18 cellular contexts compared by ENCODE assay signal in the genomic region with DNA sequence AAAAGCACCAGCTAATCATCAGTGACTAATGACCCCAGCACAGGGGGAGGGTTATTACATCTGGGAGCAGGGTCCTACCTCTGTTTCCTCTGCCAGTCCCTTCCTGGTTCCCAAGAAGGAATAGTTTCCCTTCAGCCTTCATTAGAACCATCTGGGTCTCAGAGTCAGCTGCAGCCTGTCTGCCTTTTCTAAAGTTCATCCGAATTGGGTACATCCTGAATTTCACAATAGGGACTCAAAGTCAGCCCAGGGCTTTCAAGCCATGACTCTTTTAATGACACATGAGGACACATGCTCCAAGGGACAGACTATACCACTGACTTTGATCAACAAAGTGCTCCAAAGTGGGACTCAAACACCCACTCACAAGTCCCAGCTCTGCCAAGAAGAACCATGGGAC. TPM values are rescaled to one million over a fixed set of nuclear protein-coding genes. Genes with fewer than 3 reads are reported as not detected.
"Had no signal": no experiment of that assay in that cellular context is flagged by ENCODE, and none has a peak within 500 bp of the region (broad histone marks: within the 10 kb centered on the region; RNA-seq: fewer than 3 reads in every experiment).

No MANE protein-coding gene starts in this region.

- H3K4me3 Mint-ChIP-seq: activated CD4-positive, alpha-beta T cell treated with anti-CD3 and anti-CD28 coated beads, Interleukin-2, amount 10 ng/mL, durations not matched to agents 7 days and 5 days; immature natural killer cell; stimulated activated effector memory CD8-positive, alpha-beta T cell treated with anti-CD3 and anti-CD28 coated beads, Interleukin-12 subunit alpha, Interleukin-12 subunit beta, amount 100 ng/mL, for 72 hours; T-helper 1 cell treated with Interleukin-12 subunit alpha and Interleukin-12 subunit beta and Interleukin-4 antibody, amounts not matched to agents 30 μg/mL and 1 μg/mL, for 36 hours had no signal

- H3K36me3 Mint-ChIP-seq: activated naive CD4-positive, alpha-beta T cell treated with anti-CD3 and anti-CD28 coated beads, Interleukin-2, amount 50 U/mL, for 72 hours; immature natural killer cell; stimulated activated effector memory CD8-positive, alpha-beta T cell treated with anti-CD3 and anti-CD28 coated beads, Interleukin-12 subunit alpha, Interleukin-12 subunit beta, amount 100 ng/mL, for 72 hours had no signal

- H3K4me3 ChIP-seq: lung, tibial nerve had no signal

- ATAC-seq: activated naive CD4-positive, alpha-beta T cell treated with anti-CD3 and anti-CD28 coated beads, Interleukin-2, amount 50 U/mL, for 72 hours; left cardiac atrium; stimulated activated effector memory CD8-positive, alpha-beta T cell treated with anti-CD3 and anti-CD28 coated beads, Interleukin-12 subunit alpha, Interleukin-12 subunit beta, amount 100 ng/mL, for 72 hours had no signal

- H3K9me3 Mint-ChIP-seq: activated CD4-positive, alpha-beta T cell treated with anti-CD3 and anti-CD28 coated beads, Interleukin-2, amount 10 ng/mL, durations not matched to agents 7 days and 5 days; activated naive CD4-positive, alpha-beta T cell treated with anti-CD3 and anti-CD28 coated beads, Interleukin-2, amount 50 U/mL, for 72 hours; activated T-helper 2 cell treated with anti-CD3 and anti-CD28 coated beads, Interferon-gamma antibody, Interleukin-2, Interleukin-4, amounts not matched to agents 10 μg/mL and 5 μg/mL and 100 μg/mL, durations not matched to agents 14 hours and 24 hours and 36 hours; immature natural killer cell; stimulated activated effector memory CD8-positive, alpha-beta T cell treated with anti-CD3 and anti-CD28 coated beads, Interleukin-12 subunit alpha, Interleukin-12 subunit beta, amount 100 ng/mL, for 72 hours; T-helper 1 cell treated with Interleukin-12 subunit alpha and Interleukin-12 subunit beta and Interleukin-4 antibody, amounts not matched to agents 30 μg/mL and 1 μg/mL, for 36 hours had no signal

- H3K27me3 Mint-ChIP-seq: activated CD4-positive, alpha-beta T cell treated with anti-CD3 and anti-CD28 coated beads, Interleukin-2, amount 10 ng/mL, durations not matched to agents 7 days and 5 days had no signal

- H3K27ac ChIP-seq: brain microvascular endothelial cell, epithelial cell of prostate, tibial nerve had no signal

- H3K27ac Mint-ChIP-seq: activated CD4-positive, alpha-beta T cell treated with anti-CD3 and anti-CD28 coated beads, Interleukin-2, amount 10 ng/mL, durations not matched to agents 7 days and 5 days; activated naive CD4-positive, alpha-beta T cell treated with anti-CD3 and anti-CD28 coated beads, Interleukin-2, amount 50 U/mL, for 72 hours; activated T-helper 2 cell treated with anti-CD3 and anti-CD28 coated beads, Interferon-gamma antibody, Interleukin-2, Interleukin-4, amounts not matched to agents 10 μg/mL and 5 μg/mL and 100 μg/mL, durations not matched to agents 14 hours and 24 hours and 36 hours; immature natural killer cell; stimulated activated effector memory CD8-positive, alpha-beta T cell treated with anti-CD3 and anti-CD28 coated beads, Interleukin-12 subunit alpha, Interleukin-12 subunit beta, amount 100 ng/mL, for 72 hours; T-helper 1 cell treated with Interleukin-12 subunit alpha and Interleukin-12 subunit beta and Interleukin-4 antibody, amounts not matched to agents 30 μg/mL and 1 μg/mL, for 36 hours had no signal

- H3K36me3 ChIP-seq: brain microvascular endothelial cell, tibial nerve had no signal

- H3K9me3 ChIP-seq: tibial nerve had no signal

- DNase-seq: activated CD4-positive, alpha-beta T cell treated with anti-CD3 and anti-CD28 coated beads, Interleukin-2, amount 10 ng/mL, durations not matched to agents 7 days and 5 days; activated CD4-positive, CD25-positive, alpha-beta regulatory T cell; brain microvascular endothelial cell; effector memory CD4-positive, alpha-beta T cell; glutamatergic neuron; immature natural killer cell; left cardiac atrium; midbrain; small intestine had no signal

- H3K4me1 Mint-ChIP-seq: activated CD4-positive, alpha-beta T cell treated with anti-CD3 and anti-CD28 coated beads, Interleukin-2, amount 10 ng/mL, durations not matched to agents 7 days and 5 days; immature natural killer cell had no signal

- FAIRE-seq: small intestine, TTC549 had no signal

- H3K27me3 ChIP-seq: brain microvascular endothelial cell, tibial nerve had no signal

RNA-seq across cellular contexts. Expression of a gene that starts 12.7 kb away (rescaled TPM):
- total RNA-seq: activated CD4-positive, alpha-beta T cell treated with anti-CD3 and anti-CD28 coated beads, Interleukin-2, amount 10 ng/mL, durations not matched to agents 7 days and 5 days; activated CD8-positive, alpha-beta memory T cell treated with anti-CD3 and anti-CD28 coated beads for 36 hours; left cardiac atrium had no signal
- polyA plus RNA-seq: immature natural killer cell, lung had no signal
